In genomic region chr6:10558575-10558974, GRCh38 we compare ENCODE assay signal across 12 cellular contexts. TPM values are rescaled to one million over a fixed set of nuclear protein-coding genes. Genes with fewer than 3 reads are reported as not detected.
A peak's percentile ranks its signal among the peaks of the same experiment; 100 is the strongest.
DNase-seq lines count a peak whose midpoint lies in the region; ATAC-seq and TF ChIP-seq lines count a peak whose summit lies in the region.
"Had no signal": no experiment of that assay in that cellular context is flagged by ENCODE, and none has a peak within 500 bp of the region (broad histone marks: within the 10 kb centered on the region; RNA-seq: fewer than 3 reads in every experiment).

No MANE protein-coding gene starts in this region.

- no peak overlapping the region for H3K4me3 ChIP-seq in heart left ventricle
- no peak overlapping the region for H3K4me3 ChIP-seq in right cardiac atrium (ENCODE audit: low read length)
- H3K4me3 ChIP-seq in left lung = no peak overlapping the region
- no peak overlapping the region for H3K4me3 ChIP-seq in upper lobe of right lung
- H3K4me3 ChIP-seq: vagina had no signal

- intact Hi-C loops in heart left ventricle (cut with DNase I) = loop anchor here in 3 of 10 donors (5.0 kb wide), 1 partner anchor 36 kb away; the partner anchor contains the start of gene GCNT2 (in 3 of the 3)
- intact Hi-C loops in right cardiac atrium (cut with DNase I) = no loop called here
- intact Hi-C loops in left lung (cut with DNase I) = no loop called here
- intact Hi-C loops in upper lobe of right lung (cut with DNase I) = no loop called here

- no peaks in the 10 kb centered on the region for H3K9me3 ChIP-seq in heart left ventricle
- H3K9me3 ChIP-seq in right cardiac atrium (ENCODE audit: control insufficient read depth, low read length) = no peaks in the 10 kb centered on the region
- H3K9me3 ChIP-seq in left lung = no peaks in the 10 kb centered on the region
- H3K9me3 ChIP-seq in upper lobe of right lung = no peaks in the 10 kb centered on the region
- H3K9me3 ChIP-seq: vagina had no signal

- no peak for TF ChIP-seq CTCF in heart left ventricle (IDR thresholded peaks at IDR 0.05)
- no peak for TF ChIP-seq CTCF in brain (conservative IDR thresholded peaks at IDR 0.05)
- no peak for TF ChIP-seq CTCF in left lung (IDR thresholded peaks at IDR 0.05)
- no peak for TF ChIP-seq CTCF in upper lobe of right lung (IDR thresholded peaks at IDR 0.05)

- TF ChIP-seq POLR2A in heart left ventricle (IDR thresholded peaks at IDR 0.05) = no peak

- H3K27me3 ChIP-seq in heart left ventricle (peaks cover 0 to 6% (median 0%) of the 10 kb centered on the region in 9 donors), right cardiac atrium (ENCODE audit: control insufficient read depth, insufficient read depth) (no peaks in the 10 kb centered on the region), left lung (peaks cover 0 to 6% of the 10 kb centered on the region in 2 donors), upper lobe of right lung (no peaks in the 10 kb centered on the region)
- H3K27me3 ChIP-seq: vagina had no signal

- DNase-seq in heart left ventricle (peak in 4 of 5 donors; percentile 43 to 60 (median 54)), right cardiac atrium (no peak), left lung (no peak), upper lobe of right lung (no peak), 8988T (no peak)
- DNase-seq: GF-D8, immature natural killer cell had no signal

- ATAC-seq in heart left ventricle (peak; percentile 69 to 77 (median 74)), right cardiac atrium (no peak), left lung (peak; percentile 48), upper lobe of right lung (peak; percentile 26), GM21423 (IDR thresholded peaks at IDR 0.05; ENCODE audit: unreplicated experiment) (no peak), HG02840 (IDR thresholded peaks at IDR 0.05; ENCODE audit: low FRiP score, unreplicated experiment) (no peak)

- peaks cover 5% of the 10 kb centered on the region for H3K27me3 Mint-ChIP-seq in brain

- peak overlapping the region in 8 of 12 donors; percentile 7 to 83 (median 48) for H3K27ac ChIP-seq in heart left ventricle
- H3K27ac ChIP-seq in right cardiac atrium (ENCODE audit: low read length) = no peak overlapping the region
- H3K27ac ChIP-seq in left lung = no peak overlapping the region
- H3K27ac ChIP-seq in upper lobe of right lung = no peak overlapping the region
- H3K27ac ChIP-seq: vagina had no signal

- H3K4me1 Mint-ChIP-seq in brain = peaks cover 85% of the 10 kb centered on the region
- H3K4me1 Mint-ChIP-seq: immature natural killer cell had no signal

- peaks cover 0 to 49% (median 24%) of the 10 kb centered on the region in 12 donors for H3K4me1 ChIP-seq in heart left ventricle
- peaks cover 2% of the 10 kb centered on the region for H3K4me1 ChIP-seq in right cardiac atrium (ENCODE audit: control insufficient read depth, insufficient read depth, low read length)
- peaks cover 3 to 12% of the 10 kb centered on the region in 2 donors for H3K4me1 ChIP-seq in left lung
- H3K4me1 ChIP-seq in upper lobe of right lung = no peaks in the 10 kb centered on the region

- peak overlapping the region; percentile 50 to 99 (median 84) for H3K27ac Mint-ChIP-seq in brain
- H3K27ac Mint-ChIP-seq: immature natural killer cell; T-helper 1 cell treated with Interleukin-12 subunit alpha and Interleukin-12 subunit beta and Interleukin-4 antibody, amounts not matched to agents 30 μg/mL and 1 μg/mL, for 36 hours had no signal

- WGBS in heart left ventricle, 4 donors = 40 to 56% (median 43%) methylated on average over 9 of the region's 9 CpGs
- 75% methylated on average over 9 of the region's 9 CpGs for WGBS in right cardiac atrium

- H3K36me3 Mint-ChIP-seq in brain = peaks cover 28% of the 10 kb centered on the region
- H3K36me3 Mint-ChIP-seq: immature natural killer cell had no signal

- no peaks in the 10 kb centered on the region for H3K36me3 ChIP-seq in heart left ventricle
- peaks cover 0 to 4% of the 10 kb centered on the region in 2 donors for H3K36me3 ChIP-seq in left lung
- H3K36me3 ChIP-seq in upper lobe of right lung = peaks cover 4% of the 10 kb centered on the region
- H3K36me3 ChIP-seq: vagina had no signal

- H3K9me3 Mint-ChIP-seq in brain = no peaks in the 10 kb centered on the region
- H3K9me3 Mint-ChIP-seq: immature natural killer cell; T-helper 1 cell treated with Interleukin-12 subunit alpha and Interleukin-12 subunit beta and Interleukin-4 antibody, amounts not matched to agents 30 μg/mL and 1 μg/mL, for 36 hours had no signal

- peak overlapping the region; percentile 83 to 94 (median 93) for H3K4me3 Mint-ChIP-seq in brain
- H3K4me3 Mint-ChIP-seq: immature natural killer cell; T-helper 1 cell treated with Interleukin-12 subunit alpha and Interleukin-12 subunit beta and Interleukin-4 antibody, amounts not matched to agents 30 μg/mL and 1 μg/mL, for 36 hours had no signal

RNA-seq across cellular contexts. Expression of gene GCNT2, which starts 37.4 kb away (rescaled TPM):
- total RNA-seq in heart left ventricle (10 to 100 TPM; 29.2 to 68.8 (median 43.1) TPM), right cardiac atrium (10 to 100 TPM in 1 of 4 donors, 1 to 10 TPM in 3; 5.2 to 10.4 (median 7.7) TPM), left lung (10 to 100 TPM; 25.1 to 32.3 TPM), upper lobe of right lung (27.4 TPM)
- polyA plus RNA-seq in heart left ventricle (10 to 100 TPM; 15.1 to 16.3 TPM), right cardiac atrium (3.4 TPM), brain (ENCODE audit: insufficient read depth, low read depth, low replicate concordance) (9.3 TPM)

Comparison
In these comparisons a context has a peak if more than half of its experiments do, and no peak if none do; other contexts are left out.
1. ATAC-seq: peak in heart left ventricle (4 of 4), left lung (single experiment) and upper lobe of right lung (single experiment); none in right cardiac atrium (0 of 2), GM21423 (single experiment) and HG02840 (single experiment).
2. DNase-seq: peak in heart left ventricle (4 of 5); none in right cardiac atrium (0 of 3), left lung (0 of 2), upper lobe of right lung (single experiment) and 8988T (single experiment).
3. H3K27ac ChIP-seq: peak in heart left ventricle (8 of 12); none in right cardiac atrium (single experiment), left lung (0 of 2) and upper lobe of right lung (single experiment).